In the genomic region with DNA sequence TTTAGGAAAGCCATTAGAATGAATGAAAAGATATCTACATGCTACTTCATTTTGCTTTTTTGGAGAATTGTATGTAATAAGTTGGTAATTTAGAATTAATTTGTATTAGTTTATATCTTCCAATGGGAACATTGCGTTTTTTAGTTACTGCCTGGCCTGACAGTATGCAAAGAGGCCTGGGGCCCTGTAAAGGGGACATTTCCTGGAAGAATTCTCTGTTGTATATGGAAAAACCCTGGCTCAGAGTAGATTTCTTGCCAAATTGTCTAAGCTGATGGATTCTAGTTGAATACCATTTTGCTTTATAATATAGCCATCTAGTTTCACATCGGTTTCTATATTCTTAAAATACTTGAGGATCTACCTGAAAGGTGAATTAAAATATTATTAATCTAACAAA, we compare ENCODE assay signal across 1 cellular context.
TF ChIP-seq lines count a peak whose summit lies in the region.

No MANE protein-coding gene starts in this region.

TF ChIP-seq in HepG2, 621 proteins besides CTCF, POLR2A, EP300 and RAD21 (continued from another document):
- TF ChIP-seq, protein P1, sequence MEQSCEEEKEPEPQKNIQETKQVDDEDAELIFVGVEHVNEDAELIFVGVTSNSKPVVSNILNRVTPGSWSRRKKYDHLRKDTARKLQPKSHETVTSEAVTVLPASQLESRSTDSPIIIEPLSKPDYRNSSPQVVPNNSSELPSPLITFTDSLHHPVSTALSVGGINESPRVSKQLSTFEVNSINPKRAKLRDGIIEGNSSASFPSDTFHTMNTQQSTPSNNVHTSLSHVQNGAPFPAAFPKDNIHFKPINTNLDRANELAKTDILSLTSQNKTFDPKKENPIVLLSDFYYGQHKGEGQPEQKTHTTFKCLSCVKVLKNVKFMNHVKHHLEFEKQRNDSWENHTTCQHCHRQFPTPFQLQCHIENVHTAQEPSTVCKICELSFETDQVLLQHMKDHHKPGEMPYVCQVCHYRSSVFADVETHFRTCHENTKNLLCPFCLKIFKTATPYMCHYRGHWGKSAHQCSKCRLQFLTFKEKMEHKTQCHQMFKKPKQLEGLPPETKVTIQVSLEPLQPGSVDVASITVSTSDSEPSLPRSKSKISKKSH (CRISPR knock-in tag; IDR thresholded peaks at IDR 0.05; ENCODE audit: borderline replicate concordance) = no peak
- TF ChIP-seq, protein P2, sequence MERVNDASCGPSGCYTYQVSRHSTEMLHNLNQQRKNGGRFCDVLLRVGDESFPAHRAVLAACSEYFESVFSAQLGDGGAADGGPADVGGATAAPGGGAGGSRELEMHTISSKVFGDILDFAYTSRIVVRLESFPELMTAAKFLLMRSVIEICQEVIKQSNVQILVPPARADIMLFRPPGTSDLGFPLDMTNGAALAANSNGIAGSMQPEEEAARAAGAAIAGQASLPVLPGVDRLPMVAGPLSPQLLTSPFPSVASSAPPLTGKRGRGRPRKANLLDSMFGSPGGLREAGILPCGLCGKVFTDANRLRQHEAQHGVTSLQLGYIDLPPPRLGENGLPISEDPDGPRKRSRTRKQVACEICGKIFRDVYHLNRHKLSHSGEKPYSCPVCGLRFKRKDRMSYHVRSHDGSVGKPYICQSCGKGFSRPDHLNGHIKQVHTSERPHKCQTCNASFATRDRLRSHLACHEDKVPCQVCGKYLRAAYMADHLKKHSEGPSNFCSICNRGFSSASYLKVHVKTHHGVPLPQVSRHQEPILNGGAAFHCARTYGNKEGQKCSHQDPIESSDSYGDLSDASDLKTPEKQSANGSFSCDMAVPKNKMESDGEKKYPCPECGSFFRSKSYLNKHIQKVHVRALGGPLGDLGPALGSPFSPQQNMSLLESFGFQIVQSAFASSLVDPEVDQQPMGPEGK (CRISPR knock-in tag; IDR thresholded peaks at IDR 0.05) = no peak
